8 cellular contexts compared by ENCODE assay signal in the genomic region with DNA sequence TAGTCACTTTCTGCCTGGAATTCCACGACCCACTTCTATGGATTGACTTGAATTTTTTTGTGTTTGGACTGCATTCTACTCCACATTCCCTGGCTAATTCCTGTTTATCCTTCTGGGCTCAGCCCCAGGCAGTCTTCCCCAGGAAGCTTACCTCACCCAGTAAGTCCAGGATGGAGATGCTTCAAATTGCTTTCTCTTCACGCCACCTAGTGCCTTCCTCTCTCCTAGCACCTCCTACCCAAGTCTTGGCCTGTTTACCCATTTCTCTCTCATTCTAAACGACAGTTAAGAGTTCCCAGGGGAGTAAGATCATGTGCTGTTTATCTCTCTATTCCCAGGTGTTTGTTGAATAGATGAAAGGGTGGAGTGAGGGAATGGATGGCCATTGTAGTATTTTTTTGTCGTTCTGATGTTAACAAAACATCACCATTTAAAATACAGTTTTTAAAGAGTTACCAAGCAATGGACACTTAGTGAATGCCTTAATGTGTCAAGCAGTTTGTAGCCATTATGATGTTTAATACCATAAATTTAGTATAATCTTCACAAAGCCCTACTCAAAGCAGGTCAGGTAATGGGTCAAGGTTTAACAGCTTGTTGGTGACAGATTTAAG.
DNase-seq lines count a peak whose midpoint lies in the region; ATAC-seq and TF ChIP-seq lines count a peak whose summit lies in the region.

No MANE protein-coding gene starts in this region.

- H3K36me3 ChIP-seq in MM.1S (replicated peaks; ENCODE audit: insufficient read depth, low read length) (no peaks in the 10 kb centered on the region), RWPE2 (ENCODE audit: low read depth) (no peaks in the 10 kb centered on the region)

- ATAC-seq in GM21825 (IDR thresholded peaks at IDR 0.05; ENCODE audit: unreplicated experiment) (peak; percentile 85), RWPE2 (ENCODE audit: low read depth) (peak; percentile 93)

- H3K9me2 ChIP-seq in MM.1S (replicated peaks; ENCODE audit: insufficient read depth, low read length), result no peaks in the 10 kb centered on the region

- peak; percentile 79 for TF ChIP-seq CTCF in MM.1S (IDR thresholded peaks at IDR 0.05; ENCODE audit: low read length)
- TF ChIP-seq CTCF in RWPE2 (IDR thresholded peaks at IDR 0.05; ENCODE audit: poor library complexity, severe bottlenecking), result peak; percentile 81
- no peak for TF ChIP-seq CTCF in coronary artery (IDR thresholded peaks at IDR 0.05)

- H3F3A ChIP-seq in MM.1S (ENCODE audit: insufficient read depth, low read length), result no peaks in the 10 kb centered on the region; the same call in 1 of the 2 replicates

- H3K4me3 ChIP-seq in MM.1S (ENCODE audit: low read length) (no peak overlapping the region), RWPE2 (ENCODE audit: severe bottlenecking) (no peak overlapping the region), coronary artery (no peak overlapping the region)

- no peaks in the 10 kb centered on the region for H3K9me3 ChIP-seq in MM.1S (replicated peaks; ENCODE audit: insufficient read depth, low read length)
- H3K9me3 ChIP-seq in RWPE2 (ENCODE audit: severe bottlenecking), result no peaks in the 10 kb centered on the region

- H3K79me2 ChIP-seq in MM.1S (ENCODE audit: low read length), result no peaks in the 10 kb centered on the region

- H4K20me1 ChIP-seq in MM.1S (ENCODE audit: insufficient read depth, low read length), result no peaks in the 10 kb centered on the region

- no peak overlapping the region for H2AFZ ChIP-seq in MM.1S (ENCODE audit: low read length)

- DNase-seq in NCI-H146 (lab: John Stamatoyannopoulos, UW) (peak; percentile 31), NCI-H146 treated with DMSO at 0.1 percent for 48 hours (lab: John Stamatoyannopoulos, UW; ENCODE audit: unreplicated experiment) (no peak), MM.1S (peak; percentile 61), RWPE2 (ENCODE audit: low spot score) (no peak), dermis microvascular lymphatic vessel endothelial cell (ENCODE audit: low read depth in 2 of 2) (peak; percentile 33 to 76), medulla oblongata (ENCODE audit: extremely low spot score) (peak; percentile 78), coronary artery (ENCODE audit: low spot score) (no peak)

- H3K4me1 ChIP-seq in MM.1S (ENCODE audit: low read length) (no peaks in the 10 kb centered on the region), RWPE2 (ENCODE audit: insufficient read depth, poor library complexity, severe bottlenecking) (peaks cover 8% of the 10 kb centered on the region)

- H3K27me3 ChIP-seq in MM.1S (replicated peaks; ENCODE audit: insufficient read depth, low read length) (no peaks in the 10 kb centered on the region), RWPE2 (ENCODE audit: insufficient read depth, poor library complexity, severe bottlenecking) (no peaks in the 10 kb centered on the region)

- no peak overlapping the region for H3K27ac ChIP-seq in MM.1S (ENCODE audit: low read length)
- no peak overlapping the region for H3K27ac ChIP-seq in RWPE2 (ENCODE audit: poor library complexity, severe bottlenecking)
- no peak overlapping the region for H3K27ac ChIP-seq in coronary artery

- H3K4me2 ChIP-seq in MM.1S (ENCODE audit: low read depth, low read length), result no peak overlapping the region

- no peak overlapping the region for H3K9ac ChIP-seq in MM.1S (ENCODE audit: low read length)

Comparison
In these comparisons a context has a peak if more than half of its experiments do, and no peak if none do; other contexts are left out.
1. DNase-seq: peak in NCI-H146 (single experiment), MM.1S (single experiment), dermis microvascular lymphatic vessel endothelial cell (2 of 2) and medulla oblongata (single experiment); none in NCI-H146 treated with DMSO at 0.1 percent for 48 hours (single experiment), RWPE2 (single experiment) and coronary artery (single experiment).